ENCODE assay signal across 1 cellular context in genomic region chr14:22384167-22384549, GRCh38.
A peak's percentile ranks its signal among the peaks of the same experiment; 100 is the strongest.
TF ChIP-seq lines count a peak whose summit lies in the region.

No MANE protein-coding gene starts in this region.

TF ChIP-seq in GM12878, 131 proteins besides CTCF, POLR2A, EP300 and RAD21 (continued from another document):
- TF ChIP-seq BCL3 (IDR thresholded peaks at IDR 0.05; ENCODE audit: borderline replicate concordance, insufficient read depth, low read depth, low read length, poor library complexity, severe bottlenecking) (peak; percentile 3), TCF7 (IDR thresholded peaks at IDR 0.05; ENCODE audit: borderline replicate concordance) (no peak), PAX8 (IDR thresholded peaks at IDR 0.05) (no peak), ZBTB11 (CRISPR knock-in tag; IDR thresholded peaks at IDR 0.05) (no peak), E2F4 (IDR thresholded peaks at IDR 0.05; ENCODE audit: low read depth, low read length) (no peak), STAT1 (conservative IDR thresholded peaks at IDR 0.05) (no peak), GATAD2B (conservative IDR thresholded peaks at IDR 0.05; ENCODE audit: low read depth) (no peak), SRF (IDR thresholded peaks at IDR 0.05; ENCODE audit: low read depth in 2 of 2, low read length in 2 of 2) (no peak)
